8 cellular contexts compared by ENCODE assay signal in the genomic region with DNA sequence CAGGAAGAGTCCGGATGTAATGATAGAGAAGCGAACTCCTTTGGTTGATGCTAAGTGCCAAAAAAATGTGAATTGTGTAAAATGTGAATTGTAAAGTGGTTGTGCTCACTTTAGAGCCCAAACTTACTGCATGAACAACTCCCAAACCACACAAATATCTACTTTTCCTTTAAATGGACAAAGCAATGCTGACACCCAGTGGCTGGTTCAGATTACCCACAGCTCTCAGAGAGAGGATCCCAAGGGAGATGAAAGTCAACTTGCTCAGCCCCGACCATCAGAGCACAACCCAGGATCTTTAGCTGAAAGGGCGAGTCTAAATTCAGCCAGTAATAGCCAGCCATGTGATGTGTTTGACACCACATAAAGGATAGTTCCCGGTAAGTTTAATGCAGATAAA.
DNase-seq lines count a peak whose midpoint lies in the region; ATAC-seq and TF ChIP-seq lines count a peak whose summit lies in the region.

No MANE protein-coding gene starts in this region.

- TF ChIP-seq CTCF in WERI-Rb-1 (IDR thresholded peaks at IDR 0.05; ENCODE audit: low read depth, low read length) (peak; percentile 49), colonic mucosa (IDR thresholded peaks at IDR 0.05) (no peak)
- no peak for TF ChIP-seq CTCF in activated CD8-positive, alpha-beta T cell treated with anti-CD3 and anti-CD28 coated beads for 36 hours (IDR thresholded peaks at IDR 0.05)

- H3K36me3 ChIP-seq in WERI-Rb-1 (no peaks in the 10 kb centered on the region), colonic mucosa (no peaks in the 10 kb centered on the region)

- H3K36me3 Mint-ChIP-seq in activated CD8-positive, alpha-beta T cell treated with anti-CD3 and anti-CD28 coated beads for 36 hours (ENCODE audit: low read depth), result no peaks in the 10 kb centered on the region

- intact Hi-C loops in activated CD8-positive, alpha-beta T cell treated with anti-CD3 and anti-CD28 coated beads for 36 hours (cut with micrococcal nuclease), result no loop called here
- intact Hi-C loops in colonic mucosa (cut with DNase I), result no loop called here

- H3K27me3 Mint-ChIP-seq in activated CD8-positive, alpha-beta T cell treated with anti-CD3 and anti-CD28 coated beads for 36 hours, result no peaks in the 10 kb centered on the region

- peak; percentile 69 for DNase-seq in DMS53 treated with DMSO at 0.1 percent for 48 hours (lab: John Stamatoyannopoulos, UW; ENCODE audit: unreplicated experiment)
- peak; percentile 44 for DNase-seq in WERI-Rb-1
- DNase-seq in medulla oblongata (ENCODE audit: extremely low spot score), result peak; percentile 62
- no peak for DNase-seq in activated CD8-positive, alpha-beta T cell treated with anti-CD3 and anti-CD28 coated beads for 36 hours
- DNase-seq in activated CD4-positive, alpha-beta T cell treated with anti-CD3 and anti-CD28 coated beads, Interleukin-2, amount 50 U/mL, for 1 hour, result no peak
- DNase-seq in colonic mucosa, result no peak

- CTCF ChIA-PET in activated CD8-positive, alpha-beta T cell treated with anti-CD3 and anti-CD28 coated beads for 36 hours (lab: Charles Lee), result no interaction called here

- H3K4me3 ChIP-seq in WERI-Rb-1 (ENCODE audit: low read depth, low read length), result no peak overlapping the region
- no peak overlapping the region for H3K4me3 ChIP-seq in colonic mucosa

- H3K9me3 ChIP-seq in WERI-Rb-1 (ENCODE audit: severe bottlenecking), result no peaks in the 10 kb centered on the region
- no peaks in the 10 kb centered on the region for H3K9me3 ChIP-seq in colonic mucosa

- POLR2A ChIA-PET in activated CD8-positive, alpha-beta T cell treated with anti-CD3 and anti-CD28 coated beads for 36 hours (lab: Charles Lee), result no interaction called here

- H3K27me3 ChIP-seq in WERI-Rb-1 (ENCODE audit: insufficient read depth, low read depth, severe bottlenecking) (no peaks in the 10 kb centered on the region), colonic mucosa (no peaks in the 10 kb centered on the region)

- H3K27ac ChIP-seq in WERI-Rb-1, result no peak overlapping the region
- no peak overlapping the region for H3K27ac ChIP-seq in colonic mucosa

- no peaks in the 10 kb centered on the region for H3K4me1 Mint-ChIP-seq in activated CD8-positive, alpha-beta T cell treated with anti-CD3 and anti-CD28 coated beads for 36 hours (ENCODE audit: low read depth)

- no peak for ATAC-seq in GM21723 (IDR thresholded peaks at IDR 0.05; ENCODE audit: unreplicated experiment)
- no peak for ATAC-seq in activated CD8-positive, alpha-beta T cell treated with anti-CD3 and anti-CD28 coated beads for 36 hours

- no peaks in the 10 kb centered on the region for H3K9me3 Mint-ChIP-seq in activated CD8-positive, alpha-beta T cell treated with anti-CD3 and anti-CD28 coated beads for 36 hours

- no peak overlapping the region for H3K27ac Mint-ChIP-seq in activated CD8-positive, alpha-beta T cell treated with anti-CD3 and anti-CD28 coated beads for 36 hours

- H3K9ac ChIP-seq in colonic mucosa (ENCODE audit: low read depth in 2 of 2, low read length in 2 of 2), result no peak overlapping the region

- H3K4me3 Mint-ChIP-seq in activated CD8-positive, alpha-beta T cell treated with anti-CD3 and anti-CD28 coated beads for 36 hours, result no peak overlapping the region

- TF ChIP-seq RAD21 in Ishikawa (IDR thresholded peaks at IDR 0.05; ENCODE audit: low read depth), result peak; percentile 44

- TF ChIP-seq EP300 in Ishikawa (IDR thresholded peaks at IDR 0.05; ENCODE audit: borderline replicate concordance), result no peak

- no peaks in the 10 kb centered on the region for H3K4me1 ChIP-seq in colonic mucosa

TF ChIP-seq in Ishikawa, 13 proteins besides CTCF, POLR2A, EP300 and RAD21:
- TF ChIP-seq, protein P1, sequence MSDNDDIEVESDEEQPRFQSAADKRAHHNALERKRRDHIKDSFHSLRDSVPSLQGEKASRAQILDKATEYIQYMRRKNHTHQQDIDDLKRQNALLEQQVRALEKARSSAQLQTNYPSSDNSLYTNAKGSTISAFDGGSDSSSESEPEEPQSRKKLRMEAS (IDR thresholded peaks at IDR 0.05), result no peak
- TF ChIP-seq NFIC (IDR thresholded peaks at IDR 0.05) (no peak), YY1 (IDR thresholded peaks at IDR 0.05; ENCODE audit: low read depth) (no peak), CEBPB (IDR thresholded peaks at IDR 0.05) (no peak), TEAD4 (IDR thresholded peaks at IDR 0.05) (no peak), ZBTB7A (IDR thresholded peaks at IDR 0.05; ENCODE audit: low read depth) (no peak), TAF1 (IDR thresholded peaks at IDR 0.05; ENCODE audit: low read depth) (no peak), TCF12 (IDR thresholded peaks at IDR 0.05; ENCODE audit: low read depth) (no peak), EGR1 (IDR thresholded peaks at IDR 0.05) (no peak), CREB1 (IDR thresholded peaks at IDR 0.05; ENCODE audit: low read depth) (no peak)
- TF ChIP-seq, protein P2, sequence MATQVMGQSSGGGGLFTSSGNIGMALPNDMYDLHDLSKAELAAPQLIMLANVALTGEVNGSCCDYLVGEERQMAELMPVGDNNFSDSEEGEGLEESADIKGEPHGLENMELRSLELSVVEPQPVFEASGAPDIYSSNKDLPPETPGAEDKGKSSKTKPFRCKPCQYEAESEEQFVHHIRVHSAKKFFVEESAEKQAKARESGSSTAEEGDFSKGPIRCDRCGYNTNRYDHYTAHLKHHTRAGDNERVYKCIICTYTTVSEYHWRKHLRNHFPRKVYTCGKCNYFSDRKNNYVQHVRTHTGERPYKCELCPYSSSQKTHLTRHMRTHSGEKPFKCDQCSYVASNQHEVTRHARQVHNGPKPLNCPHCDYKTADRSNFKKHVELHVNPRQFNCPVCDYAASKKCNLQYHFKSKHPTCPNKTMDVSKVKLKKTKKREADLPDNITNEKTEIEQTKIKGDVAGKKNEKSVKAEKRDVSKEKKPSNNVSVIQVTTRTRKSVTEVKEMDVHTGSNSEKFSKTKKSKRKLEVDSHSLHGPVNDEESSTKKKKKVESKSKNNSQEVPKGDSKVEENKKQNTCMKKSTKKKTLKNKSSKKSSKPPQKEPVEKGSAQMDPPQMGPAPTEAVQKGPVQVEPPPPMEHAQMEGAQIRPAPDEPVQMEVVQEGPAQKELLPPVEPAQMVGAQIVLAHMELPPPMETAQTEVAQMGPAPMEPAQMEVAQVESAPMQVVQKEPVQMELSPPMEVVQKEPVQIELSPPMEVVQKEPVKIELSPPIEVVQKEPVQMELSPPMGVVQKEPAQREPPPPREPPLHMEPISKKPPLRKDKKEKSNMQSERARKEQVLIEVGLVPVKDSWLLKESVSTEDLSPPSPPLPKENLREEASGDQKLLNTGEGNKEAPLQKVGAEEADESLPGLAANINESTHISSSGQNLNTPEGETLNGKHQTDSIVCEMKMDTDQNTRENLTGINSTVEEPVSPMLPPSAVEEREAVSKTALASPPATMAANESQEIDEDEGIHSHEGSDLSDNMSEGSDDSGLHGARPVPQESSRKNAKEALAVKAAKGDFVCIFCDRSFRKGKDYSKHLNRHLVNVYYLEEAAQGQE (IDR thresholded peaks at IDR 0.05; ENCODE audit: low read depth), result no peak
- TF ChIP-seq, protein P3, sequence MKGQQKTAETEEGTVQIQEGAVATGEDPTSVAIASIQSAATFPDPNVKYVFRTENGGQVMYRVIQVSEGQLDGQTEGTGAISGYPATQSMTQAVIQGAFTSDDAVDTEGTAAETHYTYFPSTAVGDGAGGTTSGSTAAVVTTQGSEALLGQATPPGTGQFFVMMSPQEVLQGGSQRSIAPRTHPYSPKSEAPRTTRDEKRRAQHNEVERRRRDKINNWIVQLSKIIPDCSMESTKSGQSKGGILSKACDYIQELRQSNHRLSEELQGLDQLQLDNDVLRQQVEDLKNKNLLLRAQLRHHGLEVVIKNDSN (IDR thresholded peaks at IDR 0.05), result no peak

Comparison
In these comparisons a context has a peak if more than half of its experiments do, and no peak if none do; other contexts are left out.
1. DNase-seq: peak in DMS53 treated with DMSO at 0.1 percent for 48 hours (single experiment), WERI-Rb-1 (single experiment) and medulla oblongata (single experiment); none in activated CD8-positive, alpha-beta T cell treated with anti-CD3 and anti-CD28 coated beads for 36 hours (single experiment), activated CD4-positive, alpha-beta T cell treated with anti-CD3 and anti-CD28 coated beads, Interleukin-2, amount 50 U/mL, for 1 hour (single experiment) and colonic mucosa (single experiment).